In the genomic region with DNA sequence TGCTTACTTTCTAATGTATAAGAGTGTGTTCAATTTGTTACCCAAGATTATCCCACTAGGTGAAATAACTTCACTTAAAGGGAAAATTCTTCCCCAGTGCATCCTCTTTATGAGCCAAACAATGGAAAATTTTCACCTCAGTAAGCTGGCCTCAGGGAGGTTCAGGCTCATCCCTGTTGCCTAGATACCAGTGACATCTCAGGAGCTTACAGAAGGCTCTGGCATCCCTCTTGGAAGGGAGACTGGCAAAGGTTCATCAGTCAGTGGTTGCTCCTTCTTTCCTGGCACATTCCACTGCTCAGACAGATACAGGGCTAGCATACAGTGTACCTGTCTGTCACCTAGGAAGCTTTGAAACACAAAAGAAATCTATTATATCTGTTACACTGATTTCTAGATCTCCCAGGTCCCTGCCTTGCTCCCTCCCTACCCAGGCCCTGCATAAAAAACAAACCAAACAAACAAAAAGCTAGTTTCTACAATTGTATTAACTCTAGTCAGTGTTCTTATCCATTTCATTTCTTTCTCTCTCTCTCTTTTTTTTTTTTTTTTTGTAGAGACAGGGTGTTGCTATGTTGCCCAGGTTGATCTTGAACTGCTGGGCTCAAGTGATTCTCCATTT, we compare ENCODE assay signal across 8 cellular contexts. TPM values are rescaled to one million over a fixed set of nuclear protein-coding genes. Genes with fewer than 3 reads are reported as not detected.
A peak's percentile ranks its signal among the peaks of the same experiment; 100 is the strongest.
DNase-seq lines count a peak whose midpoint lies in the region; ATAC-seq and TF ChIP-seq lines count a peak whose summit lies in the region.

No MANE protein-coding gene starts in this region.

- peak; percentile 18 to 47 for DNase-seq in cardiac muscle cell (ENCODE audit: low read depth in 1 of 2, low spot score in 1 of 2)
- DNase-seq in right atrium auricular region (ENCODE audit: low spot score) = no peak
- DNase-seq in activated naive CD8-positive, alpha-beta T cell treated with anti-CD3 and anti-CD28 coated beads for 36 hours = no peak
- no peak for DNase-seq in KG1 (lab: John Stamatoyannopoulos, UW)

- H3K4me3 Mint-ChIP-seq in activated naive CD8-positive, alpha-beta T cell treated with anti-CD3 and anti-CD28 coated beads for 36 hours = peak overlapping the region; percentile 98

- H3K27ac ChIP-seq in cardiac muscle cell (no peak overlapping the region), right atrium auricular region (peak overlapping the region in 1 of 2 donors; percentile 90), iPS-20b (ENCODE audit: low read length) (no peak overlapping the region), thymus (ENCODE audit: low read depth) (no peak overlapping the region)

- H3K27me3 Mint-ChIP-seq in activated naive CD8-positive, alpha-beta T cell treated with anti-CD3 and anti-CD28 coated beads for 36 hours = no peaks in the 10 kb centered on the region

- ATAC-seq in GM21825 (IDR thresholded peaks at IDR 0.05; ENCODE audit: unreplicated experiment) (no peak), GM21528 (IDR thresholded peaks at IDR 0.05; ENCODE audit: low FRiP score, unreplicated experiment) (no peak)

- H3K4me1 ChIP-seq in cardiac muscle cell (ENCODE audit: low read depth) = peaks cover 8% of the 10 kb centered on the region
- H3K4me1 ChIP-seq in right atrium auricular region = peaks cover 0 to 38% of the 10 kb centered on the region in 2 donors
- H3K4me1 ChIP-seq in iPS-20b (ENCODE audit: insufficient read depth, low read length) = peaks cover 10% of the 10 kb centered on the region
- peaks cover 11% of the 10 kb centered on the region for H3K4me1 ChIP-seq in thymus (ENCODE audit: control insufficient read depth, insufficient read depth, low read length)

- TF ChIP-seq CTCF in cardiac muscle cell (IDR thresholded peaks at IDR 0.05; ENCODE audit: low read depth, low read length) (no peak), right atrium auricular region (IDR thresholded peaks at IDR 0.05) (no peak)

- H3K36me3 Mint-ChIP-seq in activated naive CD8-positive, alpha-beta T cell treated with anti-CD3 and anti-CD28 coated beads for 36 hours = peaks cover 18% of the 10 kb centered on the region

- peaks cover 41% of the 10 kb centered on the region for H3K4me1 Mint-ChIP-seq in activated naive CD8-positive, alpha-beta T cell treated with anti-CD3 and anti-CD28 coated beads for 36 hours

- H3K9me3 ChIP-seq in cardiac muscle cell (ENCODE audit: low read depth) (no peaks in the 10 kb centered on the region), right atrium auricular region (no peaks in the 10 kb centered on the region), iPS-20b (ENCODE audit: insufficient read depth, low read depth, low read length) (no peaks in the 10 kb centered on the region), thymus (ENCODE audit: control insufficient read depth) (no peaks in the 10 kb centered on the region)

- H3K9me3 Mint-ChIP-seq in activated naive CD8-positive, alpha-beta T cell treated with anti-CD3 and anti-CD28 coated beads for 36 hours = no peaks in the 10 kb centered on the region

- H3K9ac ChIP-seq in iPS-20b (ENCODE audit: low read depth, low read length) = peak overlapping the region; percentile 99; the same call in 1 of the 2 replicates

- H3K27ac Mint-ChIP-seq in activated naive CD8-positive, alpha-beta T cell treated with anti-CD3 and anti-CD28 coated beads for 36 hours = peak overlapping the region; percentile 57

- H3K4me3 ChIP-seq in cardiac muscle cell = peak overlapping the region; percentile 93
- no peak overlapping the region for H3K4me3 ChIP-seq in right atrium auricular region
- peak overlapping the region; percentile 92 for H3K4me3 ChIP-seq in iPS-20b (ENCODE audit: low read length)
- peak overlapping the region; percentile 100 for H3K4me3 ChIP-seq in thymus (ENCODE audit: low read length)

- H3K36me3 ChIP-seq in cardiac muscle cell (peaks cover 20% of the 10 kb centered on the region), right atrium auricular region (peaks cover 26% of the 10 kb centered on the region), iPS-20b (ENCODE audit: insufficient read depth, low read depth, low read length) (peaks cover 47% of the 10 kb centered on the region), thymus (ENCODE audit: control insufficient read depth, insufficient read depth) (peaks cover 25% of the 10 kb centered on the region)

- H3K27me3 ChIP-seq in cardiac muscle cell (no peaks in the 10 kb centered on the region), right atrium auricular region (no peaks in the 10 kb centered on the region), iPS-20b (ENCODE audit: insufficient read depth, low read length) (peaks cover 6% of the 10 kb centered on the region; the same call in 1 of the 2 replicates), thymus (ENCODE audit: control insufficient read depth, insufficient read depth) (no peaks in the 10 kb centered on the region)

RNA-seq across cellular contexts. Expression of gene IP6K2, which starts 1.7 kb away (rescaled TPM):
- total RNA-seq in cardiac muscle cell (87.4 and 119 TPM in 2 replicates), right atrium auricular region (10 to 100 TPM; 35.7 to 39.6 TPM)
- polyA plus RNA-seq in cardiac muscle cell (130 and 140 TPM in 2 replicates), thymus (134 TPM)
- 10 to 100 TPM; 42.6 to 49.9 TPM for total RNA-seq in activated naive CD8-positive, alpha-beta T cell treated with anti-CD3 and anti-CD28 coated beads for 36 hours

RNA-seq across cellular contexts. Expression of gene NCKIPSD, which starts 29.6 kb away (rescaled TPM):
- total RNA-seq in cardiac muscle cell (68.7 and 73.4 TPM in 2 replicates), right atrium auricular region (10 to 100 TPM; 51.7 to 97.7 TPM)
- polyA plus RNA-seq in cardiac muscle cell (49.6 and 51.7 TPM in 2 replicates), thymus (7.0 TPM)
- 10 to 100 TPM; 43.8 to 43.9 TPM for total RNA-seq in activated naive CD8-positive, alpha-beta T cell treated with anti-CD3 and anti-CD28 coated beads for 36 hours

RNA-seq across cellular contexts. Expression of gene CELSR3, which starts 52.6 kb away (rescaled TPM):
- total RNA-seq in cardiac muscle cell = 5.4 and 5.9 TPM in 2 replicates
- polyA plus RNA-seq in cardiac muscle cell = 3.1 and 3.4 TPM in 2 replicates
- under 1 TPM; 0.11 to 0.59 TPM for total RNA-seq in right atrium auricular region
- 10 to 100 TPM; 18.2 to 18.6 TPM for total RNA-seq in activated naive CD8-positive, alpha-beta T cell treated with anti-CD3 and anti-CD28 coated beads for 36 hours
- polyA plus RNA-seq in thymus = 1.4 TPM

Comparison
In these comparisons a context has a peak if more than half of its experiments do, and no peak if none do; other contexts are left out.
1. DNase-seq: peak in cardiac muscle cell (2 of 2); none in right atrium auricular region (single experiment), activated naive CD8-positive, alpha-beta T cell treated with anti-CD3 and anti-CD28 coated beads for 36 hours (single experiment) and KG1 (single experiment).
2. H3K4me3 ChIP-seq: peak in cardiac muscle cell (single experiment), iPS-20b (single experiment) and thymus (single experiment); none in right atrium auricular region (0 of 2).